In genomic region chr15:31471731-31472430, GRCh38 we compare ENCODE assay signal across 12 cellular contexts.
DNase-seq lines count a peak whose midpoint lies in the region; ATAC-seq and TF ChIP-seq lines count a peak whose summit lies in the region.
"Had no signal": no experiment of that assay in that cellular context is flagged by ENCODE, and none has a peak within 500 bp of the region (broad histone marks: within the 10 kb centered on the region; RNA-seq: fewer than 3 reads in every experiment).

No MANE protein-coding gene starts in this region.

- ATAC-seq in GM19324 (IDR thresholded peaks at IDR 0.05; ENCODE audit: low FRiP score, unreplicated experiment) (no peak), body of pancreas (no peak)
- ATAC-seq: HepG2 had no signal

- no peaks in the 10 kb centered on the region for H3K27me3 ChIP-seq in body of pancreas

- H3K27ac ChIP-seq in body of pancreas = no peak overlapping the region

- H3K9me3 ChIP-seq in body of pancreas = no peaks in the 10 kb centered on the region

- WGBS in body of pancreas, 2 donors = 74 to 81% methylated on average over 7 of the region's 7 CpGs

- H3K4me3 ChIP-seq in epithelial cell of esophagus (ENCODE audit: low read length) (no peak overlapping the region), body of pancreas (no peak overlapping the region)

- no peaks in the 10 kb centered on the region for H3K4me1 ChIP-seq in body of pancreas

- no peak for TF ChIP-seq POLR2A in body of pancreas (IDR thresholded peaks at IDR 0.05)

- no peaks in the 10 kb centered on the region for H3K36me3 ChIP-seq in body of pancreas (replicated peaks in 1 of 2; ENCODE audit: insufficient read depth in 1 of 2, low read depth in 2 of 2)

- no peak for TF ChIP-seq CTCF in epithelial cell of esophagus (IDR thresholded peaks at IDR 0.05; ENCODE audit: insufficient read depth, low read depth, low read length, missing control alignments)
- no peak for TF ChIP-seq CTCF in body of pancreas (IDR thresholded peaks at IDR 0.05)

- intact Hi-C loops in body of pancreas (cut with DNase I) = no loop called here

- DNase-seq in ELR (ENCODE audit: low read depth) (peak; percentile 83), NCI-H82 treated with DMSO at 0.1 percent for 48 hours (lab: John Stamatoyannopoulos, UW; ENCODE audit: unreplicated experiment) (peak; percentile 66), epithelial cell of esophagus (ENCODE audit: low read depth) (peak; percentile 64), renal cortical epithelial cell (ENCODE audit: low read depth) (peak; percentile 25), inferior parietal cortex (ENCODE audit: extremely low spot score) (no peak), body of pancreas (no peak), NCI-H2196 treated with DMSO at 0.1 percent for 48 hours (lab: John Stamatoyannopoulos, UW; ENCODE audit: unreplicated experiment) (no peak)
- DNase-seq: occipital lobe, substantia nigra, T1000 had no signal

Comparison
In these comparisons a context has a peak if more than half of its experiments do, and no peak if none do; other contexts are left out.
1. DNase-seq: peak in ELR (single experiment), NCI-H82 treated with DMSO at 0.1 percent for 48 hours (single experiment), epithelial cell of esophagus (single experiment) and renal cortical epithelial cell (single experiment); none in inferior parietal cortex (single experiment), body of pancreas (0 of 4) and NCI-H2196 treated with DMSO at 0.1 percent for 48 hours (single experiment).